ENCODE assay signal across 14 cellular contexts in the genomic region with DNA sequence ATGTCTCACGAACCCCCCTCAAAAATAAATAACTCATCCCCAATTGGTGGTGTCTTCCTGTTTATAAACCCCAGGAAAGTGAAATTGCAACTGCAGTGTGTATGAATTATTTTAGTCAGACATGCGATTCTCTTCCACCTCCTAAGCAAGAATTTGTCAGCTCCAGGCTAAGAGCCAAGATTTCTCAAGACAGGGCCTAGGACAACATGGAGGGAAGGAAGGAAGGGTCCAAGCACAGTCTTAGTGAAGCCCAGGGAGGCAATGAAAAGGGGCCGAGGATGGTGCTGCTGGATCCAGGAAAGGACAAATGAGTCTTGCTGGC. TPM values are rescaled to one million over a fixed set of nuclear protein-coding genes. Genes with fewer than 3 reads are reported as not detected.
A peak's percentile ranks its signal among the peaks of the same experiment; 100 is the strongest.
DNase-seq lines count a peak whose midpoint lies in the region; ATAC-seq and TF ChIP-seq lines count a peak whose summit lies in the region.
"Had no signal": no experiment of that assay in that cellular context is flagged by ENCODE, and none has a peak within 500 bp of the region (broad histone marks: within the 10 kb centered on the region; RNA-seq: fewer than 3 reads in every experiment).

No MANE protein-coding gene starts in this region.

- no peaks in the 10 kb centered on the region for H3K36me3 Mint-ChIP-seq in dendritic cell treated with granulocyte-macrophage colony-stimulating factor and Interleukin-4, amounts not matched to agents 40 ng/mL and 50 ng/mL, for 4 days (ENCODE audit: low read depth)
- H3K36me3 Mint-ChIP-seq in nephron (ENCODE audit: low read depth) (no peaks in the 10 kb centered on the region), type B pancreatic cell (no peaks in the 10 kb centered on the region)

- no peak for ATAC-seq in esophagus mucosa

- H3K4me3 Mint-ChIP-seq in dendritic cell treated with granulocyte-macrophage colony-stimulating factor and Interleukin-4, amounts not matched to agents 40 ng/mL and 50 ng/mL, for 4 days: no peak overlapping the region
- no peak overlapping the region for H3K4me3 Mint-ChIP-seq in nephron
- no peak overlapping the region for H3K4me3 Mint-ChIP-seq in type B pancreatic cell

- H3K9me3 ChIP-seq in KOPT-K1 (ENCODE audit: insufficient read depth, low read length, poor library complexity, severe bottlenecking): no peaks in the 10 kb centered on the region

- H3K9me3 Mint-ChIP-seq in dendritic cell treated with granulocyte-macrophage colony-stimulating factor and Interleukin-4, amounts not matched to agents 40 ng/mL and 50 ng/mL, for 4 days: no peaks in the 10 kb centered on the region
- peaks cover 3% of the 10 kb centered on the region for H3K9me3 Mint-ChIP-seq in nephron
- peaks cover 5% of the 10 kb centered on the region for H3K9me3 Mint-ChIP-seq in type B pancreatic cell

- intact Hi-C loops in dendritic cell treated with granulocyte-macrophage colony-stimulating factor and Interleukin-4, amounts not matched to agents 40 ng/mL and 50 ng/mL, for 4 days (cut with micrococcal nuclease): no loop called here

- H3K27ac ChIP-seq in KOPT-K1 (ENCODE audit: low read depth, low read length, poor library complexity, severe bottlenecking): peak overlapping the region; percentile 97
- H3K27ac ChIP-seq: cardiac muscle cell had no signal

- H3K36me3 ChIP-seq in KOPT-K1 (ENCODE audit: insufficient read depth, low read length): no peaks in the 10 kb centered on the region
- H3K36me3 ChIP-seq: cardiac muscle cell had no signal

- H3K4me1 Mint-ChIP-seq in dendritic cell treated with granulocyte-macrophage colony-stimulating factor and Interleukin-4, amounts not matched to agents 40 ng/mL and 50 ng/mL, for 4 days (ENCODE audit: low read depth): peaks cover 58% of the 10 kb centered on the region
- peaks cover 31% of the 10 kb centered on the region for H3K4me1 Mint-ChIP-seq in nephron
- H3K4me1 Mint-ChIP-seq in type B pancreatic cell (ENCODE audit: unreplicated experiment): peaks cover 6% of the 10 kb centered on the region

- peak overlapping the region; percentile 83 for H3K27ac Mint-ChIP-seq in dendritic cell treated with granulocyte-macrophage colony-stimulating factor and Interleukin-4, amounts not matched to agents 40 ng/mL and 50 ng/mL, for 4 days
- H3K27ac Mint-ChIP-seq in nephron: peak overlapping the region; percentile 27 to 81 (median 80)
- H3K27ac Mint-ChIP-seq in type B pancreatic cell: no peak overlapping the region

- DNase-seq in EH (ENCODE audit: low read depth) (peak; percentile 60), type B pancreatic cell (ENCODE audit: extremely low spot score, unreplicated experiment) (no peak), inferior parietal cortex (ENCODE audit: extremely low spot score) (no peak), NCI-H2227 treated with DMSO at 0.1 percent for 48 hours (lab: John Stamatoyannopoulos, UW) (no peak)
- DNase-seq: DMS79; foreskin melanocyte; mesendoderm; stimulated activated CD4-positive, alpha-beta T cell treated with anti-CD3 and anti-CD28 coated beads, Interleukin-12 subunit alpha, Interleukin-12 subunit beta, amount 100 ng/mL, for 4 hours; SW 1271 had no signal

- TF ChIP-seq CTCF in nephron (IDR thresholded peaks at IDR 0.05; ENCODE audit: unreplicated experiment in 3 of 3): no peak
- TF ChIP-seq CTCF in type B pancreatic cell (conservative IDR thresholded peaks at IDR 0.05): no peak

- no peaks in the 10 kb centered on the region for H3K27me3 Mint-ChIP-seq in dendritic cell treated with granulocyte-macrophage colony-stimulating factor and Interleukin-4, amounts not matched to agents 40 ng/mL and 50 ng/mL, for 4 days
- no peaks in the 10 kb centered on the region for H3K27me3 Mint-ChIP-seq in nephron (ENCODE audit: low read depth)
- no peaks in the 10 kb centered on the region for H3K27me3 Mint-ChIP-seq in type B pancreatic cell

RNA-seq across cellular contexts. Expression of a gene that starts 20.0 kb away (rescaled TPM):
- total RNA-seq in type B pancreatic cell (ENCODE audit: low replicate concordance): 11.5 TPM in 2 replicates
- 3.1 TPM for total RNA-seq in esophagus mucosa
